Comparison of ENCODE assay signal across 21 cellular contexts in the genomic region with DNA sequence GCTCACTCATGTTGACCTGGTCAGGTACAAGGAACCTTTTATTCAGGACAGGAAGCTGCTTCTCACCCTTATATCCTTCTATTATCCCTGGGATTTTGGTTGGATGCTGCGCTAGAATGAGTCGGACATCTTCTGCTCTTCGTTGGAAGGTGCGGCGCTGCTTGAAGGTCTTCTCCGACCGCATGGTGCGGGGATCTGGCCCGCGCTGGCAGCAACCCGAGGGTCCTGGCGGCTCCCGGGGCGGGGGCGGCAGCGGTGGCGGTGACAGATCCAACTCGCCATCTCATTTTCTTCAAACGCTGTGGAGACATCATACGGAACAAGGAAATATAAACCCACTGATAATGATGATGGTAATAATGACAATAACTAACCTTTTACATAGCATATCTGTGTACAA.
A peak's percentile ranks its signal among the peaks of the same experiment; 100 is the strongest.
DNase-seq lines count a peak whose midpoint lies in the region; ATAC-seq, FAIRE-seq and TF ChIP-seq lines count a peak whose summit lies in the region.
"Had no signal": no experiment of that assay in that cellular context is flagged by ENCODE, and none has a peak within 500 bp of the region (broad histone marks: within the 10 kb centered on the region; RNA-seq: fewer than 3 reads in every experiment).

No MANE protein-coding gene starts in this region.

- H3K27me3 Mint-ChIP-seq in stimulated activated memory B cell treated with anti-CD40 and anti-IgM and Interleukin-4, amounts not matched to agents 10 μg/mL and 1 μg/mL and 100 μg/mL, for 72 hours: no peaks in the 10 kb centered on the region
- H3K27me3 Mint-ChIP-seq: CD4-positive, alpha-beta T cell had no signal

- H3K56ac ChIP-seq in H1 (replicated peaks; ENCODE audit: insufficient read length, low read depth, low read length): no peak overlapping the region

- H3K14ac ChIP-seq in H1 (ENCODE audit: insufficient read length): no peak overlapping the region

- no peak overlapping the region for H2BK20ac ChIP-seq in H1 (ENCODE audit: low read length)

- no peak overlapping the region for H4K5ac ChIP-seq in H1 (ENCODE audit: insufficient read length, low read depth, low read length)

- no peaks in the 10 kb centered on the region for H3K36me3 Mint-ChIP-seq in stimulated activated memory B cell treated with anti-CD40 and anti-IgM and Interleukin-4, amounts not matched to agents 10 μg/mL and 1 μg/mL and 100 μg/mL, for 72 hours
- H3K36me3 Mint-ChIP-seq: CD8-positive, alpha-beta T cell had no signal

- H2AK5ac ChIP-seq in H1 (ENCODE audit: low read depth, low read length): no peak overlapping the region

- no peaks in the 10 kb centered on the region for H3K79me1 ChIP-seq in H1 (ENCODE audit: low read depth, low read length)

- no peak overlapping the region for H3K23ac ChIP-seq in H1 (ENCODE audit: insufficient read length)

- H3K4ac ChIP-seq in H1 (replicated peaks; ENCODE audit: insufficient read length, low read depth, low read length): no peak overlapping the region

- H3K36me3 ChIP-seq in heart left ventricle (no peaks in the 10 kb centered on the region), H1 (ENCODE audit: control insufficient read depth in 2 of 4, insufficient read depth in 4 of 4, low read length in 3 of 4) (no peaks in the 10 kb centered on the region), Karpas-422 (ENCODE audit: insufficient read depth, low read length) (no peaks in the 10 kb centered on the region)
- H3K36me3 ChIP-seq: BLaER1 treated with 17β-estradiol and CSF1 and Interleukin-3, amounts not matched to agents 10 nM and 100 nM had no signal

- intact Hi-C loops in Right ventricle myocardium inferior (cut with DNase I): no loop called here
- intact Hi-C loops in heart left ventricle (cut with DNase I): no loop called here

- no peak overlapping the region for H3K27ac ChIP-seq in heart left ventricle
- H3K27ac ChIP-seq in H1 (ENCODE audit: low read depth, low read length): no peak overlapping the region
- no peak overlapping the region for H3K27ac ChIP-seq in Karpas-422 (ENCODE audit: low read length)
- H3K27ac ChIP-seq: 22Rv1; A549; BLaER1 treated with 17β-estradiol and CSF1 and Interleukin-3, amounts not matched to agents 10 nM and 100 nM; C4-2B had no signal

- no peak for TF ChIP-seq EP300 in H1 (IDR thresholded peaks at IDR 0.05; ENCODE audit: borderline replicate concordance in 1 of 2, low read depth in 2 of 2, low read length in 2 of 2)

- no peak for TF ChIP-seq RAD21 in H1 (IDR thresholded peaks at IDR 0.05 in 1 of 2, conservative IDR thresholded peaks at IDR 0.05 in 1 of 2; ENCODE audit: low read depth in 2 of 2, low read length in 2 of 2)

- H3K4me3 ChIP-seq in heart left ventricle: no peak overlapping the region
- H3K4me3 ChIP-seq in H1 (ENCODE audit: extremely low read depth in 1 of 4, insufficient read depth in 2 of 4, low read depth in 3 of 4, low read length in 4 of 4): no peak overlapping the region
- no peak overlapping the region for H3K4me3 ChIP-seq in Karpas-422 (ENCODE audit: low read length)
- H3K4me3 ChIP-seq: A549; BLaER1 treated with 17β-estradiol and CSF1 and Interleukin-3, amounts not matched to agents 10 nM and 100 nM had no signal

- H3K9me2 ChIP-seq in Karpas-422 (replicated peaks; ENCODE audit: insufficient read depth, low read length): no peaks in the 10 kb centered on the region

- no peaks in the 10 kb centered on the region for H3K9me3 ChIP-seq in heart left ventricle
- H3K9me3 ChIP-seq in H1 (ENCODE audit: insufficient read depth in 2 of 2, low read depth in 1 of 2, low read length in 1 of 2): no peaks in the 10 kb centered on the region
- no peaks in the 10 kb centered on the region for H3K9me3 ChIP-seq in Karpas-422 (ENCODE audit: low read length)
- H3K9me3 ChIP-seq: A549; BLaER1 treated with 17β-estradiol and CSF1 and Interleukin-3, amounts not matched to agents 10 nM and 100 nM; Caco-2 had no signal

- no peak overlapping the region for H2BK12ac ChIP-seq in H1 (ENCODE audit: low read depth, low read length)

- ATAC-seq in Right ventricle myocardium inferior (no peak), heart left ventricle (no peak)
- peak; percentile 34 for ATAC-seq in stimulated activated memory B cell treated with anti-CD40 and anti-IgM and Interleukin-4, amounts not matched to agents 10 μg/mL and 1 μg/mL and 100 μg/mL, for 72 hours
- ATAC-seq: A549; CD8-positive, alpha-beta T cell had no signal

- TF ChIP-seq POLR2A in heart left ventricle (IDR thresholded peaks at IDR 0.05) (no peak), H1 (IDR thresholded peaks at IDR 0.05; ENCODE audit: control extremely low read depth in 1 of 2, low read depth in 2 of 2, low read length in 2 of 2) (no peak)

- no peak for FAIRE-seq in H1 (lab: Jason Lieb, UNC)
- FAIRE-seq: A549, D721Med, GM12891, GM19239 had no signal

- H3K9ac ChIP-seq in H1 (replicated peaks in 1 of 4; ENCODE audit: extremely low read depth in 1 of 4, low read depth in 3 of 4, low read length in 3 of 4): no peak overlapping the region
- no peak overlapping the region for H3K9ac ChIP-seq in Karpas-422 (ENCODE audit: low read length)
- H3K9ac ChIP-seq: BLaER1 treated with 17β-estradiol and CSF1 and Interleukin-3, amounts not matched to agents 10 nM and 100 nM had no signal

- H3K18ac ChIP-seq in H1 (ENCODE audit: extremely low read depth, low read length): no peak overlapping the region

- WGBS in heart left ventricle, 4 donors: 94 to 96% (median 94%) methylated on average over 20 of the region's 20 CpGs
- WGBS in H1 (ENCODE audit: extremely low coverage in 1 of 2, insufficient coverage in 1 of 2, insufficient read length in 1 of 2, insufficient replicate concordance in 2 of 2, low coverage in 1 of 2, low lambda C conversion rate in 2 of 2, missing lambda C conversion rate in 1 of 2), 2 experiments: 90% methylated on average over 20 of the region's 20 CpGs; no CpG with 5 or more reads in 1 of the 2 experiments

- H3K27me3 ChIP-seq in heart left ventricle (no peaks in the 10 kb centered on the region), H1 (replicated peaks in 1 of 4; ENCODE audit: control insufficient read depth in 3 of 4, extremely low read depth in 1 of 4, insufficient read depth in 3 of 4, low read length in 3 of 4) (no peaks in the 10 kb centered on the region), Karpas-422 (ENCODE audit: low read length) (no peaks in the 10 kb centered on the region; the same call in 1 of the 2 replicates)
- H3K27me3 ChIP-seq: BLaER1 treated with 17β-estradiol and CSF1 and Interleukin-3, amounts not matched to agents 10 nM and 100 nM had no signal

- H3K27ac Mint-ChIP-seq in stimulated activated memory B cell treated with anti-CD40 and anti-IgM and Interleukin-4, amounts not matched to agents 10 μg/mL and 1 μg/mL and 100 μg/mL, for 72 hours: no peak overlapping the region
- H3K27ac Mint-ChIP-seq: B cell; CD4-positive, alpha-beta T cell; CD8-positive, alpha-beta T cell had no signal

- no peak overlapping the region for H3K4me3 Mint-ChIP-seq in stimulated activated memory B cell treated with anti-CD40 and anti-IgM and Interleukin-4, amounts not matched to agents 10 μg/mL and 1 μg/mL and 100 μg/mL, for 72 hours
- H3K4me3 Mint-ChIP-seq: B cell; CD4-positive, alpha-beta T cell; CD8-positive, alpha-beta T cell had no signal

- no peak overlapping the region for H4K91ac ChIP-seq in H1 (replicated peaks; ENCODE audit: insufficient read length, low read length)

- H2AFZ ChIP-seq in H1 (ENCODE audit: low read length) (peak overlapping the region; percentile 68), Karpas-422 (ENCODE audit: low read length) (no peak overlapping the region)

- no peaks in the 10 kb centered on the region for H4K20me1 ChIP-seq in H1 (replicated peaks in 1 of 2; ENCODE audit: control insufficient read depth in 1 of 2, insufficient read depth in 2 of 2, low read length in 2 of 2)
- no peaks in the 10 kb centered on the region for H4K20me1 ChIP-seq in Karpas-422 (ENCODE audit: insufficient read depth, low read depth, low read length)
- H4K20me1 ChIP-seq: BLaER1 treated with 17β-estradiol and CSF1 and Interleukin-3, amounts not matched to agents 10 nM and 100 nM had no signal

- H2BK120ac ChIP-seq in H1 (replicated peaks; ENCODE audit: low read depth, low read length): no peak overlapping the region

- TF ChIP-seq CTCF in heart left ventricle (IDR thresholded peaks at IDR 0.05) (no peak), H1 (IDR thresholded peaks at IDR 0.05; ENCODE audit: control extremely low read depth in 1 of 3, insufficient read depth in 1 of 3, low read depth in 1 of 3, low read length in 3 of 3) (no peak)

- no peak overlapping the region for H4K8ac ChIP-seq in H1 (ENCODE audit: extremely low read depth, insufficient read depth, low read length)

- DNase-seq in Right ventricle myocardium inferior (ENCODE audit: missing footprints) (peak; percentile 61), heart left ventricle (no peak), H1 (ENCODE audit: low read depth in 1 of 2, low spot score in 2 of 2) (no peak), Karpas-422 (no peak)
- DNase-seq in activated effector memory CD4-positive, alpha-beta T cell treated with anti-CD3 and anti-CD28 coated beads, Interleukin-2, amount 50 U/mL, for 16 hours: no peak
- DNase-seq: AML-193; Caco-2; Calu3; CD4-positive, alpha-beta T cell; CD8-positive, alpha-beta T cell; DMS79 treated with DMSO at 0.1 percent for 48 hours; GF-D8 had no signal

- CTCF ChIA-PET in H1 (lab: Charles Lee; ENCODE audit: partially characterized antibody): no interaction called here

- no peak overlapping the region for H2BK15ac ChIP-seq in H1 (ENCODE audit: low read length)

- no peaks in the 10 kb centered on the region for H3K4me1 Mint-ChIP-seq in stimulated activated memory B cell treated with anti-CD40 and anti-IgM and Interleukin-4, amounts not matched to agents 10 μg/mL and 1 μg/mL and 100 μg/mL, for 72 hours
- H3K4me1 Mint-ChIP-seq: B cell had no signal

- H2BK5ac ChIP-seq in H1 (ENCODE audit: low read depth, low read length): no peak overlapping the region

- H3K4me1 ChIP-seq in heart left ventricle (no peaks in the 10 kb centered on the region), H1 (replicated peaks in 1 of 4; ENCODE audit: control insufficient read depth in 3 of 4, insufficient read depth in 4 of 4, low read length in 3 of 4) (no peaks in the 10 kb centered on the region), Karpas-422 (ENCODE audit: low read length) (no peaks in the 10 kb centered on the region)
- H3K4me1 ChIP-seq: A549, Caco-2 had no signal

- no peaks in the 10 kb centered on the region for H3K79me2 ChIP-seq in H1 (ENCODE audit: control insufficient read depth in 1 of 2, insufficient read depth in 2 of 2, low read length in 2 of 2)
- H3K79me2 ChIP-seq in Karpas-422 (ENCODE audit: low read length): no peaks in the 10 kb centered on the region

- H3K4me2 ChIP-seq in H1 (ENCODE audit: insufficient read depth in 1 of 2, low read depth in 2 of 2, low read length in 2 of 2) (no peak overlapping the region), Karpas-422 (ENCODE audit: low read depth, low read length, poor library complexity, severe bottlenecking) (no peak overlapping the region)
- H3K4me2 ChIP-seq: A549; BLaER1 treated with 17β-estradiol and CSF1 and Interleukin-3, amounts not matched to agents 10 nM and 100 nM had no signal

- no peaks in the 10 kb centered on the region for H3K23me2 ChIP-seq in H1 (ENCODE audit: low read depth, low read length)

- no peaks in the 10 kb centered on the region for H3K9me3 Mint-ChIP-seq in stimulated activated memory B cell treated with anti-CD40 and anti-IgM and Interleukin-4, amounts not matched to agents 10 μg/mL and 1 μg/mL and 100 μg/mL, for 72 hours
- H3K9me3 Mint-ChIP-seq: CD4-positive, alpha-beta T cell; CD8-positive, alpha-beta T cell had no signal

- POLR2A ChIA-PET in H1 (lab: Charles Lee; ENCODE audit: partially characterized antibody): no interaction called here
